1 cellular context compared by ENCODE assay signal in the genomic region with DNA sequence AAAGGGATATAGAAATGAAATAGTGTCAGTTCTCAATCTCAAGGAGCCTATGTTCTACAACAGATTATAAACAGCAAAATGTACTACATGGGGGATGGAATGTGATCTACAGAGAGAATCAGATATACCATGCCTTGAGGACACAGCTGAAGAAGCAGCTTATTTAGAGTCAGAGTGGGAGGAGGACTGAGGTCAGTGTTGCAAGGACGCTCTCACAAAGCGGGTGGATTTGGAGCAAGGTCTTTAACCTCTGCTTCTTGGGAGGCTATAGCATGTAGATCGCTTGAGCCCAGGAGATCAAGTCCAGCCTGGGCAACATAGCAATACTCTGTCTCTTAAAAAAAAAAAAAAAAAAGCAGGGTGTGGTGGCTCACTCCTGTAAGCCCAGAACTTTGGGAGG.
TF ChIP-seq lines count a peak whose summit lies in the region.

No MANE protein-coding gene starts in this region.

TF ChIP-seq in A549, 52 proteins besides CTCF, POLR2A, EP300 and RAD21 (continued from another document):
- TF ChIP-seq EHMT2 (IDR thresholded peaks at IDR 0.05; ENCODE audit: low read depth) (no peak), MAFK (IDR thresholded peaks at IDR 0.05; ENCODE audit: partially characterized antibody) (no peak), TP53 (CRISPR knock-in tag; IDR thresholded peaks at IDR 0.05) (no peak), HOXB5 (CRISPR knock-in tag; IDR thresholded peaks at IDR 0.05) (no peak), ZC3H11A (IDR thresholded peaks at IDR 0.05) (no peak), SMC3 (IDR thresholded peaks at IDR 0.05) (no peak), CEBPB (IDR thresholded peaks at IDR 0.05) (no peak)
- TF ChIP-seq, protein P1, sequence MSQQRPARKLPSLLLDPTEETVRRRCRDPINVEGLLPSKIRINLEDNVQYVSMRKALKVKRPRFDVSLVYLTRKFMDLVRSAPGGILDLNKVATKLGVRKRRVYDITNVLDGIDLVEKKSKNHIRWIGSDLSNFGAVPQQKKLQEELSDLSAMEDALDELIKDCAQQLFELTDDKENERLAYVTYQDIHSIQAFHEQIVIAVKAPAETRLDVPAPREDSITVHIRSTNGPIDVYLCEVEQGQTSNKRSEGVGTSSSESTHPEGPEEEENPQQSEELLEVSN (IDR thresholded peaks at IDR 0.05; ENCODE audit: borderline replicate concordance, low read depth): no peak
- TF ChIP-seq, protein P2, sequence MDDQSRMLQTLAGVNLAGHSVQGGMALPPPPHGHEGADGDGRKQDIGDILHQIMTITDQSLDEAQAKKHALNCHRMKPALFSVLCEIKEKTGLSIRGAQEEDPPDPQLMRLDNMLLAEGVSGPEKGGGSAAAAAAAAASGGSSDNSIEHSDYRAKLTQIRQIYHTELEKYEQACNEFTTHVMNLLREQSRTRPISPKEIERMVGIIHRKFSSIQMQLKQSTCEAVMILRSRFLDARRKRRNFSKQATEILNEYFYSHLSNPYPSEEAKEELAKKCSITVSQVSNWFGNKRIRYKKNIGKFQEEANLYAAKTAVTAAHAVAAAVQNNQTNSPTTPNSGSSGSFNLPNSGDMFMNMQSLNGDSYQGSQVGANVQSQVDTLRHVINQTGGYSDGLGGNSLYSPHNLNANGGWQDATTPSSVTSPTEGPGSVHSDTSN (IDR thresholded peaks at IDR 0.05): no peak
- TF ChIP-seq, protein P3, sequence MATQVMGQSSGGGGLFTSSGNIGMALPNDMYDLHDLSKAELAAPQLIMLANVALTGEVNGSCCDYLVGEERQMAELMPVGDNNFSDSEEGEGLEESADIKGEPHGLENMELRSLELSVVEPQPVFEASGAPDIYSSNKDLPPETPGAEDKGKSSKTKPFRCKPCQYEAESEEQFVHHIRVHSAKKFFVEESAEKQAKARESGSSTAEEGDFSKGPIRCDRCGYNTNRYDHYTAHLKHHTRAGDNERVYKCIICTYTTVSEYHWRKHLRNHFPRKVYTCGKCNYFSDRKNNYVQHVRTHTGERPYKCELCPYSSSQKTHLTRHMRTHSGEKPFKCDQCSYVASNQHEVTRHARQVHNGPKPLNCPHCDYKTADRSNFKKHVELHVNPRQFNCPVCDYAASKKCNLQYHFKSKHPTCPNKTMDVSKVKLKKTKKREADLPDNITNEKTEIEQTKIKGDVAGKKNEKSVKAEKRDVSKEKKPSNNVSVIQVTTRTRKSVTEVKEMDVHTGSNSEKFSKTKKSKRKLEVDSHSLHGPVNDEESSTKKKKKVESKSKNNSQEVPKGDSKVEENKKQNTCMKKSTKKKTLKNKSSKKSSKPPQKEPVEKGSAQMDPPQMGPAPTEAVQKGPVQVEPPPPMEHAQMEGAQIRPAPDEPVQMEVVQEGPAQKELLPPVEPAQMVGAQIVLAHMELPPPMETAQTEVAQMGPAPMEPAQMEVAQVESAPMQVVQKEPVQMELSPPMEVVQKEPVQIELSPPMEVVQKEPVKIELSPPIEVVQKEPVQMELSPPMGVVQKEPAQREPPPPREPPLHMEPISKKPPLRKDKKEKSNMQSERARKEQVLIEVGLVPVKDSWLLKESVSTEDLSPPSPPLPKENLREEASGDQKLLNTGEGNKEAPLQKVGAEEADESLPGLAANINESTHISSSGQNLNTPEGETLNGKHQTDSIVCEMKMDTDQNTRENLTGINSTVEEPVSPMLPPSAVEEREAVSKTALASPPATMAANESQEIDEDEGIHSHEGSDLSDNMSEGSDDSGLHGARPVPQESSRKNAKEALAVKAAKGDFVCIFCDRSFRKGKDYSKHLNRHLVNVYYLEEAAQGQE (IDR thresholded peaks at IDR 0.05): no peak
